In the genomic region with DNA sequence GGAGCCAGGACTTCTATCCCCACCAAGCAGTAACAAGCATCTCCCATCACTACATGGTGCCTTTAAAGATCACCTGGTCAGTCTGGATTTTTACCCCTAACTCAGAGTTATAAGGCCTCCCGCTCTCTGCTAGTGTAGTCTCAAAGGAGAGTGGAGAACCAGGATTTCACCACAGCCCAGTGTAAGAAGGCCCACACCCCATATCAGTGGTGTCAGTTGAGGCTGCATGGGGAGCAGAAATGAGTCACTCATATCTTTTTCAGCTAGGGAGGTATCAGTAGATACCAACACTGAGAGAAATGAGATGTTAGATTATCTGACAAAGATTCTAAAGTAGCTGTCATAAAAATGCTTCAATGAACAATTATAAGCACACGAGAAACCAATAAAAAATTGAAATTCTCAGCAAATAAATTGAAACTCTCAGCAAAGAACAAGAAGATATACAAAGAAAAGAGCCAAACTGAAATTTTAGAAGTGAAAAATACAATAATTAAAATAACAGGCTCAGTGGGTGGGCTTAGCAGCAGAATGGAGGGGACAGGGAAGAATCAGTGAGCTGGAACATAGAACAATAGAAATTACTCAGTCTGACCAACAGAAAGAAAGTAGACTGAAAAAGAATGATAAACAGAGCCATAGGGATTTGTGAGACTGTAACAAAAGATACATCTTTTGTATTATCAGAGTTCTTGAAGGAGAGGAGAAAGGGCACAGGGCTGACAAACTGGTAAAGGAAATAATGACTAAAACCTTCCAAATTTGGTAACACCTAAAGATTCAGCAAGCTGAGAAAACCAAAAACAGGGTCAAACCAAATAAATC, we compare ENCODE assay signal across 1 cellular context.
TF ChIP-seq lines count a peak whose summit lies in the region.

No MANE protein-coding gene starts in this region.

TF ChIP-seq in K562, 482 proteins besides CTCF, POLR2A, EP300 and RAD21 (continued from another document and continues in another):
- TF ChIP-seq, protein P1, sequence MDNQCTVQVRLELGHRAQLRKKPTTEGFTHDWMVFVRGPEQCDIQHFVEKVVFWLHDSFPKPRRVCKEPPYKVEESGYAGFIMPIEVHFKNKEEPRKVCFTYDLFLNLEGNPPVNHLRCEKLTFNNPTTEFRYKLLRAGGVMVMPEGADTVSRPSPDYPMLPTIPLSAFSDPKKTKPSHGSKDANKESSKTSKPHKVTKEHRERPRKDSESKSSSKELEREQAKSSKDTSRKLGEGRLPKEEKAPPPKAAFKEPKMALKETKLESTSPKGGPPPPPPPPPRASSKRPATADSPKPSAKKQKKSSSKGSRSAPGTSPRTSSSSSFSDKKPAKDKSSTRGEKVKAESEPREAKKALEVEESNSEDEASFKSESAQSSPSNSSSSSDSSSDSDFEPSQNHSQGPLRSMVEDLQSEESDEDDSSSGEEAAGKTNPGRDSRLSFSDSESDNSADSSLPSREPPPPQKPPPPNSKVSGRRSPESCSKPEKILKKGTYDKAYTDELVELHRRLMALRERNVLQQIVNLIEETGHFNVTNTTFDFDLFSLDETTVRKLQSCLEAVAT (IDR thresholded peaks at IDR 0.05), result no peak
- TF ChIP-seq, protein P2, sequence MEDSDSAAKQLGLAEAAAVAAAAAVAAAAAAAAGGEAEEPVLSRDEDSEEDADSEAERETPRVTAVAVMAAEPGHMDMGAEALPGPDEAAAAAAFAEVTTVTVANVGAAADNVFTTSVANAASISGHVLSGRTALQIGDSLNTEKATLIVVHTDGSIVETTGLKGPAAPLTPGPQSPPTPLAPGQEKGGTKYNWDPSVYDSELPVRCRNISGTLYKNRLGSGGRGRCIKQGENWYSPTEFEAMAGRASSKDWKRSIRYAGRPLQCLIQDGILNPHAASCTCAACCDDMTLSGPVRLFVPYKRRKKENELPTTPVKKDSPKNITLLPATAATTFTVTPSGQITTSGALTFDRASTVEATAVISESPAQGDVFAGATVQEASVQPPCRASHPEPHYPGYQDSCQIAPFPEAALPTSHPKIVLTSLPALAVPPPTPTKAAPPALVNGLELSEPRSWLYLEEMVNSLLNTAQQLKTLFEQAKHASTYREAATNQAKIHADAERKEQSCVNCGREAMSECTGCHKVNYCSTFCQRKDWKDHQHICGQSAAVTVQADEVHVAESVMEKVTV (CRISPR knock-in tag; IDR thresholded peaks at IDR 0.05), result no peak
- no peak for TF ChIP-seq FOXJ2 (tag; IDR thresholded peaks at IDR 0.05)
- TF ChIP-seq NBN (IDR thresholded peaks at IDR 0.05; ENCODE audit: low read depth), result no peak
- TF ChIP-seq OTX1 (CRISPR knock-in tag; IDR thresholded peaks at IDR 0.05), result no peak
- no peak for TF ChIP-seq ZFP30 (CRISPR knock-in tag; IDR thresholded peaks at IDR 0.05; ENCODE audit: borderline replicate concordance)
- TF ChIP-seq TARDBP (IDR thresholded peaks at IDR 0.05), result no peak
- no peak for TF ChIP-seq TFAM (CRISPR knock-in tag; conservative IDR thresholded peaks at IDR 0.05)
- TF ChIP-seq, protein P3, sequence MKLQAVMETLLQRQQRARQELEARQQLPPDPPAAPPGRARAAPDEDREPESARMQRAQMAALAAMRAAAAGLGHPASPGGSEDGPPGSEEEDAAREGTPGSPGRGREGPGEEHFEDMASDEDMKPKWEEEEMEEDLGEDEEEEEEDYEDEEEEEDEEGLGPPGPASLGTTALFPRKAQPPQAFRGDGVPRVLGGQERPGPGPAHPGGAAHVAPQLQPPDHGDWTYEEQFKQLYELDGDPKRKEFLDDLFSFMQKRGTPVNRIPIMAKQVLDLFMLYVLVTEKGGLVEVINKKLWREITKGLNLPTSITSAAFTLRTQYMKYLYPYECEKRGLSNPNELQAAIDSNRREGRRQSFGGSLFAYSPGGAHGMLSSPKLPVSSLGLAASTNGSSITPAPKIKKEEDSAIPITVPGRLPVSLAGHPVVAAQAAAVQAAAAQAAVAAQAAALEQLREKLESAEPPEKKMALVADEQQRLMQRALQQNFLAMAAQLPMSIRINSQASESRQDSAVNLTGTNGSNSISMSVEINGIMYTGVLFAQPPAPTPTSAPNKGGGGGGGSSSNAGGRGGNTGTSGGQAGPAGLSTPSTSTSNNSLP (IDR thresholded peaks at IDR 0.05; ENCODE audit: borderline replicate concordance, low read depth, low read length), result peak; percentile 67; the same call in 1 of the 2 replicates
- no peak for TF ChIP-seq PCBP1 (IDR thresholded peaks at IDR 0.05; ENCODE audit: low read depth, low read length, poor library complexity, severe bottlenecking)
- TF ChIP-seq, protein P4, sequence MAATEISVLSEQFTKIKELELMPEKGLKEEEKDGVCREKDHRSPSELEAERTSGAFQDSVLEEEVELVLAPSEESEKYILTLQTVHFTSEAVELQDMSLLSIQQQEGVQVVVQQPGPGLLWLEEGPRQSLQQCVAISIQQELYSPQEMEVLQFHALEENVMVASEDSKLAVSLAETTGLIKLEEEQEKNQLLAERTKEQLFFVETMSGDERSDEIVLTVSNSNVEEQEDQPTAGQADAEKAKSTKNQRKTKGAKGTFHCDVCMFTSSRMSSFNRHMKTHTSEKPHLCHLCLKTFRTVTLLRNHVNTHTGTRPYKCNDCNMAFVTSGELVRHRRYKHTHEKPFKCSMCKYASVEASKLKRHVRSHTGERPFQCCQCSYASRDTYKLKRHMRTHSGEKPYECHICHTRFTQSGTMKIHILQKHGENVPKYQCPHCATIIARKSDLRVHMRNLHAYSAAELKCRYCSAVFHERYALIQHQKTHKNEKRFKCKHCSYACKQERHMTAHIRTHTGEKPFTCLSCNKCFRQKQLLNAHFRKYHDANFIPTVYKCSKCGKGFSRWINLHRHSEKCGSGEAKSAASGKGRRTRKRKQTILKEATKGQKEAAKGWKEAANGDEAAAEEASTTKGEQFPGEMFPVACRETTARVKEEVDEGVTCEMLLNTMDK (IDR thresholded peaks at IDR 0.05; ENCODE audit: borderline replicate concordance, insufficient read depth, low read depth, low read length, poor library complexity, severe bottlenecking), result no peak
- TF ChIP-seq, protein P5, sequence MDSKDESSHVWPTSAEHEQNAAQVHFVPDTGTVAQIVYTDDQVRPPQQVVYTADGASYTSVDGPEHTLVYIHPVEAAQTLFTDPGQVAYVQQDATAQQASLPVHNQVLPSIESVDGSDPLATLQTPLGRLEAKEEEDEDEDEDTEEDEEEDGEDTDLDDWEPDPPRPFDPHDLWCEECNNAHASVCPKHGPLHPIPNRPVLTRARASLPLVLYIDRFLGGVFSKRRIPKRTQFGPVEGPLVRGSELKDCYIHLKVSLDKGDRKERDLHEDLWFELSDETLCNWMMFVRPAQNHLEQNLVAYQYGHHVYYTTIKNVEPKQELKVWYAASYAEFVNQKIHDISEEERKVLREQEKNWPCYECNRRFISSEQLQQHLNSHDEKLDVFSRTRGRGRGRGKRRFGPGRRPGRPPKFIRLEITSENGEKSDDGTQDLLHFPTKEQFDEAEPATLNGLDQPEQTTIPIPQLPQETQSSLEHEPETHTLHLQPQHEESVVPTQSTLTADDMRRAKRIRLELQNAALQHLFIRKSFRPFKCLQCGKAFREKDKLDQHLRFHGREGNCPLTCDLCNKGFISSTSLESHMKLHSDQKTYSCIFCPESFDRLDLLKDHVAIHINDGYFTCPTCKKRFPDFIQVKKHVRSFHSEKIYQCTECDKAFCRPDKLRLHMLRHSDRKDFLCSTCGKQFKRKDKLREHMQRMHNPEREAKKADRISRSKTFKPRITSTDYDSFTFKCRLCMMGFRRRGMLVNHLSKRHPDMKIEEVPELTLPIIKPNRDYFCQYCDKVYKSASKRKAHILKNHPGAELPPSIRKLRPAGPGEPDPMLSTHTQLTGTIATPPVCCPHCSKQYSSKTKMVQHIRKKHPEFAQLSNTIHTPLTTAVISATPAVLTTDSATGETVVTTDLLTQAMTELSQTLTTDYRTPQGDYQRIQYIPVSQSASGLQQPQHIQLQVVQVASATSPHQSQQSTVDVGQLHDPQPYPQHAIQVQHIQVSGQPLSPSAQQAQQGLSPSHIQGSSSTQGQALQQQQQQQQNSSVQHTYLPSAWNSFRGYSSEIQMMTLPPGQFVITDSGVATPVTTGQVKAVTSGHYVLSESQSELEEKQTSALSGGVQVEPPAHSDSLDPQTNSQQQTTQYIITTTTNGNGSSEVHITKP (IDR thresholded peaks at IDR 0.05; ENCODE audit: partially characterized antibody), result no peak
- TF ChIP-seq, protein P6, sequence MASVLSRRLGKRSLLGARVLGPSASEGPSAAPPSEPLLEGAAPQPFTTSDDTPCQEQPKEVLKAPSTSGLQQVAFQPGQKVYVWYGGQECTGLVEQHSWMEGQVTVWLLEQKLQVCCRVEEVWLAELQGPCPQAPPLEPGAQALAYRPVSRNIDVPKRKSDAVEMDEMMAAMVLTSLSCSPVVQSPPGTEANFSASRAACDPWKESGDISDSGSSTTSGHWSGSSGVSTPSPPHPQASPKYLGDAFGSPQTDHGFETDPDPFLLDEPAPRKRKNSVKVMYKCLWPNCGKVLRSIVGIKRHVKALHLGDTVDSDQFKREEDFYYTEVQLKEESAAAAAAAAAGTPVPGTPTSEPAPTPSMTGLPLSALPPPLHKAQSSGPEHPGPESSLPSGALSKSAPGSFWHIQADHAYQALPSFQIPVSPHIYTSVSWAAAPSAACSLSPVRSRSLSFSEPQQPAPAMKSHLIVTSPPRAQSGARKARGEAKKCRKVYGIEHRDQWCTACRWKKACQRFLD (CRISPR knock-in tag; IDR thresholded peaks at IDR 0.05), result peak; percentile 29; the same call in 1 of the 2 replicates
- TF ChIP-seq, protein P7, sequence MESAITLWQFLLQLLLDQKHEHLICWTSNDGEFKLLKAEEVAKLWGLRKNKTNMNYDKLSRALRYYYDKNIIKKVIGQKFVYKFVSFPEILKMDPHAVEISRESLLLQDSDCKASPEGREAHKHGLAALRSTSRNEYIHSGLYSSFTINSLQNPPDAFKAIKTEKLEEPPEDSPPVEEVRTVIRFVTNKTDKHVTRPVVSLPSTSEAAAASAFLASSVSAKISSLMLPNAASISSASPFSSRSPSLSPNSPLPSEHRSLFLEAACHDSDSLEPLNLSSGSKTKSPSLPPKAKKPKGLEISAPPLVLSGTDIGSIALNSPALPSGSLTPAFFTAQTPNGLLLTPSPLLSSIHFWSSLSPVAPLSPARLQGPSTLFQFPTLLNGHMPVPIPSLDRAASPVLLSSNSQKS (CRISPR knock-in tag; IDR thresholded peaks at IDR 0.05), result no peak
- TF ChIP-seq XRCC4 (IDR thresholded peaks at IDR 0.05; ENCODE audit: extremely low read depth, insufficient read depth, insufficient read length), result no peak
- TF ChIP-seq, protein P8, sequence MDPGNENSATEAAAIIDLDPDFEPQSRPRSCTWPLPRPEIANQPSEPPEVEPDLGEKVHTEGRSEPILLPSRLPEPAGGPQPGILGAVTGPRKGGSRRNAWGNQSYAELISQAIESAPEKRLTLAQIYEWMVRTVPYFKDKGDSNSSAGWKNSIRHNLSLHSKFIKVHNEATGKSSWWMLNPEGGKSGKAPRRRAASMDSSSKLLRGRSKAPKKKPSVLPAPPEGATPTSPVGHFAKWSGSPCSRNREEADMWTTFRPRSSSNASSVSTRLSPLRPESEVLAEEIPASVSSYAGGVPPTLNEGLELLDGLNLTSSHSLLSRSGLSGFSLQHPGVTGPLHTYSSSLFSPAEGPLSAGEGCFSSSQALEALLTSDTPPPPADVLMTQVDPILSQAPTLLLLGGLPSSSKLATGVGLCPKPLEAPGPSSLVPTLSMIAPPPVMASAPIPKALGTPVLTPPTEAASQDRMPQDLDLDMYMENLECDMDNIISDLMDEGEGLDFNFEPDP (CRISPR knock-in tag; IDR thresholded peaks at IDR 0.05), result no peak
- TF ChIP-seq, protein P9, sequence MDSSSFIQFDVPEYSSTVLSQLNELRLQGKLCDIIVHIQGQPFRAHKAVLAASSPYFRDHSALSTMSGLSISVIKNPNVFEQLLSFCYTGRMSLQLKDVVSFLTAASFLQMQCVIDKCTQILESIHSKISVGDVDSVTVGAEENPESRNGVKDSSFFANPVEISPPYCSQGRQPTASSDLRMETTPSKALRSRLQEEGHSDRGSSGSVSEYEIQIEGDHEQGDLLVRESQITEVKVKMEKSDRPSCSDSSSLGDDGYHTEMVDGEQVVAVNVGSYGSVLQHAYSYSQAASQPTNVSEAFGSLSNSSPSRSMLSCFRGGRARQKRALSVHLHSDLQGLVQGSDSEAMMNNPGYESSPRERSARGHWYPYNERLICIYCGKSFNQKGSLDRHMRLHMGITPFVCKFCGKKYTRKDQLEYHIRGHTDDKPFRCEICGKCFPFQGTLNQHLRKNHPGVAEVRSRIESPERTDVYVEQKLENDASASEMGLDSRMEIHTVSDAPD (CRISPR knock-in tag; IDR thresholded peaks at IDR 0.05), result no peak
- TF ChIP-seq MEF2A (IDR thresholded peaks at IDR 0.05; ENCODE audit: control insufficient read depth, low read depth, low read length), result no peak
- TF ChIP-seq BCL6 (CRISPR knock-in tag; IDR thresholded peaks at IDR 0.05), result no peak
- no peak for TF ChIP-seq CSDE1 (IDR thresholded peaks at IDR 0.05)
- TF ChIP-seq, protein P10, sequence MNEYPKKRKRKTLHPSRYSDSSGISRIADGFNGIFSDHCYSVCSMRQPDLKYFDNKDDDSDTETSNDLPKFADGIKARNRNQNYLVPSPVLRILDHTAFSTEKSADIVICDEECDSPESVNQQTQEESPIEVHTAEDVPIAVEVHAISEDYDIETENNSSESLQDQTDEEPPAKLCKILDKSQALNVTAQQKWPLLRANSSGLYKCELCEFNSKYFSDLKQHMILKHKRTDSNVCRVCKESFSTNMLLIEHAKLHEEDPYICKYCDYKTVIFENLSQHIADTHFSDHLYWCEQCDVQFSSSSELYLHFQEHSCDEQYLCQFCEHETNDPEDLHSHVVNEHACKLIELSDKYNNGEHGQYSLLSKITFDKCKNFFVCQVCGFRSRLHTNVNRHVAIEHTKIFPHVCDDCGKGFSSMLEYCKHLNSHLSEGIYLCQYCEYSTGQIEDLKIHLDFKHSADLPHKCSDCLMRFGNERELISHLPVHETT (CRISPR knock-in tag; conservative IDR thresholded peaks at IDR 0.05 in 1 of 2, IDR thresholded peaks at IDR 0.05 in 1 of 2), result no peak
- no peak for TF ChIP-seq SIN3B (IDR thresholded peaks at IDR 0.05; ENCODE audit: low read depth)
- TF ChIP-seq ZNF408 (CRISPR knock-in tag; IDR thresholded peaks at IDR 0.05; ENCODE audit: low read depth), result no peak
- peak; percentile 24 for TF ChIP-seq DACH1 (IDR thresholded peaks at IDR 0.05; ENCODE audit: partially characterized antibody)
- TF ChIP-seq, protein P11, sequence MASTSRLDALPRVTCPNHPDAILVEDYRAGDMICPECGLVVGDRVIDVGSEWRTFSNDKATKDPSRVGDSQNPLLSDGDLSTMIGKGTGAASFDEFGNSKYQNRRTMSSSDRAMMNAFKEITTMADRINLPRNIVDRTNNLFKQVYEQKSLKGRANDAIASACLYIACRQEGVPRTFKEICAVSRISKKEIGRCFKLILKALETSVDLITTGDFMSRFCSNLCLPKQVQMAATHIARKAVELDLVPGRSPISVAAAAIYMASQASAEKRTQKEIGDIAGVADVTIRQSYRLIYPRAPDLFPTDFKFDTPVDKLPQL (IDR thresholded peaks at IDR 0.05; ENCODE audit: extremely low read depth, insufficient read length), result no peak
- no peak for TF ChIP-seq ZNF561 (CRISPR knock-in tag; conservative IDR thresholded peaks at IDR 0.05)
- no peak; a peak in 1 of 4 replicates for TF ChIP-seq SRF (CRISPR knock-in tag; IDR thresholded peaks at IDR 0.05)
- TF ChIP-seq NFE2L1 (tag; IDR thresholded peaks at IDR 0.05; ENCODE audit: borderline replicate concordance, low read depth), result no peak
- no peak for TF ChIP-seq PRMT5 (CRISPR knock-in tag; IDR thresholded peaks at IDR 0.05)
- TF ChIP-seq, protein P12, sequence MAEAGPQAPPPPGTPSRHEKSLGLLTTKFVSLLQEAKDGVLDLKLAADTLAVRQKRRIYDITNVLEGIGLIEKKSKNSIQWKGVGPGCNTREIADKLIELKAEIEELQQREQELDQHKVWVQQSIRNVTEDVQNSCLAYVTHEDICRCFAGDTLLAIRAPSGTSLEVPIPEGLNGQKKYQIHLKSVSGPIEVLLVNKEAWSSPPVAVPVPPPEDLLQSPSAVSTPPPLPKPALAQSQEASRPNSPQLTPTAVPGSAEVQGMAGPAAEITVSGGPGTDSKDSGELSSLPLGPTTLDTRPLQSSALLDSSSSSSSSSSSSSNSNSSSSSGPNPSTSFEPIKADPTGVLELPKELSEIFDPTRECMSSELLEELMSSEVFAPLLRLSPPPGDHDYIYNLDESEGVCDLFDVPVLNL (CRISPR knock-in tag; IDR thresholded peaks at IDR 0.05; ENCODE audit: low read depth), result no peak
- TF ChIP-seq, protein P13, sequence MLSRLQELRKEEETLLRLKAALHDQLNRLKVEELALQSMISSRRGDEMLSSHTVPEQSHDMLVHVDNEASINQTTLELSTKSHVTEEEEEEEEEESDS (CRISPR knock-in tag; IDR thresholded peaks at IDR 0.05), result no peak
